ENCODE assay signal across 8 cellular contexts in genomic region chr22:31055322-31056159, GRCh38. TPM values are rescaled to one million over a fixed set of nuclear protein-coding genes. Genes with fewer than 3 reads are reported as not detected.
DNase-seq lines count a peak whose midpoint lies in the region; ATAC-seq and TF ChIP-seq lines count a peak whose summit lies in the region.

No MANE protein-coding gene starts in this region.

- no peak overlapping the region for H2BK15ac ChIP-seq in H9 (ENCODE audit: low read depth, low read length)

- H3K4me2 ChIP-seq in H9 (ENCODE audit: insufficient read depth, insufficient read length, low read length) (no peak overlapping the region), osteoblast (ENCODE audit: insufficient read depth, low read length) (peak overlapping the region; percentile 68)

- no peak overlapping the region for H3K4ac ChIP-seq in H9 (ENCODE audit: low read depth, low read length)

- H3K27me3 ChIP-seq in H9 (ENCODE audit: insufficient read depth, low read length) (no peaks in the 10 kb centered on the region), foreskin keratinocyte (no peaks in the 10 kb centered on the region), osteoblast (ENCODE audit: insufficient read depth, low read length) (no peaks in the 10 kb centered on the region)

- no peak overlapping the region for H3K23ac ChIP-seq in H9 (ENCODE audit: insufficient read length, low read depth, low read length)

- in situ Hi-C loops in SK-MEL-5 (cut with HindIII; ENCODE audit: low pct_unique_long_range_greater_than_20kb, low sequenced_read_pairs), result no loop called here

- no peak overlapping the region for H3T11ph ChIP-seq in H9 (ENCODE audit: low read length)

- H3K18ac ChIP-seq in H9 (ENCODE audit: insufficient read length, low read depth, low read length), result no peak overlapping the region

- H3K27ac Mint-ChIP-seq in H9, result peak overlapping the region in 1 of 3 experiments; percentile 16; a peak in 1 of 7 replicates
- H3K27ac Mint-ChIP-seq in stimulated activated effector memory CD8-positive, alpha-beta T cell treated with anti-CD3 and anti-CD28 coated beads, Interleukin-12 subunit alpha, Interleukin-12 subunit beta, amount 100 ng/mL, for 72 hours, result no peak overlapping the region

- no peak overlapping the region for H2AK5ac ChIP-seq in H9 (ENCODE audit: insufficient read length, low read length)

- H3K27ac ChIP-seq in H9 (ENCODE audit: insufficient read length, low read depth, low read length) (no peak overlapping the region), foreskin keratinocyte (peak overlapping the region; percentile 70), osteoblast (ENCODE audit: low read depth, low read length) (peak overlapping the region; percentile 82)

- no peak overlapping the region for H2BK20ac ChIP-seq in H9 (ENCODE audit: low read depth, low read length, poor library complexity, severe bottlenecking)

- no peak overlapping the region for H4K91ac ChIP-seq in H9 (ENCODE audit: insufficient read length, low read depth, low read length)

- WGBS in H9 (ENCODE audit: extremely low coverage, insufficient read length, low lambda C conversion rate), result no CpG with 5 or more reads among the region's 16 CpGs

- H3K9me3 Mint-ChIP-seq in H9, result no peaks in the 10 kb centered on the region
- H3K9me3 Mint-ChIP-seq in stimulated activated effector memory CD8-positive, alpha-beta T cell treated with anti-CD3 and anti-CD28 coated beads, Interleukin-12 subunit alpha, Interleukin-12 subunit beta, amount 100 ng/mL, for 72 hours, result no peaks in the 10 kb centered on the region

- peak overlapping the region in 1 of 2 experiments; percentile 44; a peak in 1 of 5 replicates for H3K4me3 Mint-ChIP-seq in H9
- H3K4me3 Mint-ChIP-seq in stimulated activated effector memory CD8-positive, alpha-beta T cell treated with anti-CD3 and anti-CD28 coated beads, Interleukin-12 subunit alpha, Interleukin-12 subunit beta, amount 100 ng/mL, for 72 hours, result no peak overlapping the region

- H3K79me2 ChIP-seq in H9 (ENCODE audit: insufficient read depth, low read length) (no peaks in the 10 kb centered on the region), osteoblast (ENCODE audit: insufficient read depth, low read length) (no peaks in the 10 kb centered on the region)

- H3K4me3 ChIP-seq in osteoblast (ENCODE audit: insufficient read depth, low read length), result no peak overlapping the region

- H3K36me3 Mint-ChIP-seq in H9 (ENCODE audit: insufficient read depth in 1 of 3, low read depth in 3 of 3), result no peaks in the 10 kb centered on the region
- H3K36me3 Mint-ChIP-seq in stimulated activated effector memory CD8-positive, alpha-beta T cell treated with anti-CD3 and anti-CD28 coated beads, Interleukin-12 subunit alpha, Interleukin-12 subunit beta, amount 100 ng/mL, for 72 hours, result no peaks in the 10 kb centered on the region

- ATAC-seq in foreskin keratinocyte (peak; percentile 83), HG02973 (IDR thresholded peaks at IDR 0.05; ENCODE audit: unreplicated experiment) (no peak)
- no peak for ATAC-seq in stimulated activated effector memory CD8-positive, alpha-beta T cell treated with anti-CD3 and anti-CD28 coated beads, Interleukin-12 subunit alpha, Interleukin-12 subunit beta, amount 100 ng/mL, for 72 hours

- no peaks in the 10 kb centered on the region for H3K36me3 ChIP-seq in osteoblast (ENCODE audit: insufficient read depth, low read length)

- no peak overlapping the region for H4K5ac ChIP-seq in H9 (ENCODE audit: insufficient read length, low read depth, low read length)

- H3K56ac ChIP-seq in H9 (ENCODE audit: insufficient read length, low read depth, low read length), result no peak overlapping the region

- H4K20me1 ChIP-seq in H9 (ENCODE audit: control insufficient read depth, insufficient read depth, insufficient read length) (no peaks in the 10 kb centered on the region), osteoblast (ENCODE audit: insufficient read depth, low read length) (no peaks in the 10 kb centered on the region)

- H2AFZ ChIP-seq in H9 (ENCODE audit: low read length) (no peak overlapping the region), osteoblast (ENCODE audit: low read length) (peak overlapping the region; percentile 84)

- H2BK120ac ChIP-seq in H9 (ENCODE audit: low read depth, low read length, poor library complexity, severe bottlenecking), result no peak overlapping the region

- H3K4me1 Mint-ChIP-seq in H9, result peaks cover 9 to 19% of the 10 kb centered on the region in 2 experiments
- peaks cover 5% of the 10 kb centered on the region for H3K4me1 Mint-ChIP-seq in stimulated activated effector memory CD8-positive, alpha-beta T cell treated with anti-CD3 and anti-CD28 coated beads, Interleukin-12 subunit alpha, Interleukin-12 subunit beta, amount 100 ng/mL, for 72 hours

- H3K14ac ChIP-seq in H9 (ENCODE audit: insufficient read depth, low read length), result no peak overlapping the region

- no peaks in the 10 kb centered on the region for H3K79me1 ChIP-seq in H9 (ENCODE audit: insufficient read depth, low read depth, low read length, poor library complexity, severe bottlenecking)

- DNase-seq in H9 (peak; percentile 45), SK-MEL-5 (ENCODE audit: low read depth, low spot score) (peak; percentile 68), foreskin keratinocyte (peak; percentile 91 to 93), osteoblast (ENCODE audit: insufficient read length, low spot score, missing footprints) (peak; percentile 96)
- DNase-seq in activated CD4-positive, CD25-positive, alpha-beta regulatory T cell treated with anti-CD3 and anti-CD28 coated beads, Interleukin-2, amount 50 U/mL, for 72 hours, result no peak
- DNase-seq in stimulated activated effector memory CD8-positive, alpha-beta T cell treated with anti-CD3 and anti-CD28 coated beads, Interleukin-12 subunit alpha, Interleukin-12 subunit beta, amount 100 ng/mL, for 72 hours (ENCODE audit: low spot score in 2 of 2), result no peak
- DNase-seq in effector CD4-positive, alpha-beta T cell, result no peak

- H4K8ac ChIP-seq in H9 (replicated peaks; ENCODE audit: insufficient read length, low read depth, low read length), result no peak overlapping the region

- TF ChIP-seq CTCF in H9 (conservative IDR thresholded peaks at IDR 0.05), result no peak
- TF ChIP-seq CTCF in foreskin keratinocyte (conservative IDR thresholded peaks at IDR 0.05), result no peak
- TF ChIP-seq CTCF in osteoblast (IDR thresholded peaks at IDR 0.05; ENCODE audit: extremely low read depth, low read depth, low read length), result no peak

- H3K27me3 Mint-ChIP-seq in H9 (ENCODE audit: low read depth), result no peaks in the 10 kb centered on the region

- no peaks in the 10 kb centered on the region for H3K23me2 ChIP-seq in H9 (ENCODE audit: insufficient read length, low read depth, low read length, poor library complexity, severe bottlenecking)

- no peak overlapping the region for H3K9ac ChIP-seq in H9 (ENCODE audit: extremely low read depth, insufficient read length, low read length)

- H3K9me3 ChIP-seq in H9 (ENCODE audit: control insufficient read depth, low read depth, low read length) (no peaks in the 10 kb centered on the region), osteoblast (ENCODE audit: low read depth, low read length) (no peaks in the 10 kb centered on the region)

- H3K4me1 ChIP-seq in H9 (ENCODE audit: insufficient read depth, low read length), result no peaks in the 10 kb centered on the region
- peaks cover 5% of the 10 kb centered on the region for H3K4me1 ChIP-seq in foreskin keratinocyte
- peaks cover 12% of the 10 kb centered on the region for H3K4me1 ChIP-seq in osteoblast (ENCODE audit: insufficient read depth, low read length)

- no peak overlapping the region for H2BK12ac ChIP-seq in H9 (ENCODE audit: insufficient read length, low read depth, low read length)

- H2BK5ac ChIP-seq in H9 (ENCODE audit: insufficient read length, low read length), result no peak overlapping the region

RNA-seq across cellular contexts. Expression of gene SMTN, which starts 25.6 kb away (rescaled TPM):
- 21.1 and 23.4 TPM in 2 replicates for total RNA-seq in H9 (2021)
- 10.1 and 11.4 TPM in 2 replicates for total RNA-seq in SK-MEL-5 (2014; rRNA removed; shearing (Covaris generic))
- polyA plus RNA-seq in SK-MEL-5 (2015; cell fraction: cytosol; rRNA removed), result 31.2 and 31.3 TPM in 2 replicates
- 91.6 and 101 TPM in 2 replicates for polyA plus RNA-seq in SK-MEL-5 (2015; cell fraction: nucleus; rRNA removed)
- 214 and 236 TPM in 2 replicates for total RNA-seq in foreskin keratinocyte
- polyA plus RNA-seq in foreskin keratinocyte, result 186 and 201 TPM in 2 replicates
- total RNA-seq in osteoblast, result 30.6 and 31.5 TPM in 2 replicates

RNA-seq across cellular contexts. Expression of gene SELENOM, which starts 51.8 kb away (rescaled TPM):
- 18.6 and 20.1 TPM in 2 replicates for total RNA-seq in H9 (2021)
- 2.0 and 3.0 TPM in 2 replicates for total RNA-seq in SK-MEL-5 (2014; rRNA removed; shearing (Covaris generic))
- 1.1 and 5.7 TPM in 2 replicates for polyA plus RNA-seq in SK-MEL-5 (2015; cell fraction: cytosol; rRNA removed)
- not detected in 2 replicates for polyA plus RNA-seq in SK-MEL-5 (2015; cell fraction: nucleus; rRNA removed)
- total RNA-seq in foreskin keratinocyte, result 5.7 and 15.5 TPM in 2 replicates
- 10.7 and 32.2 TPM in 2 replicates for polyA plus RNA-seq in foreskin keratinocyte
- total RNA-seq in osteoblast, result 140 and 157 TPM in 2 replicates

Comparison
In these comparisons a context has a peak if more than half of its experiments do, and no peak if none do; other contexts are left out.
1. DNase-seq: peak in H9 (single experiment), SK-MEL-5 (single experiment), foreskin keratinocyte (2 of 2) and osteoblast (single experiment); none in activated CD4-positive, CD25-positive, alpha-beta regulatory T cell treated with anti-CD3 and anti-CD28 coated beads, Interleukin-2, amount 50 U/mL, for 72 hours (single experiment), stimulated activated effector memory CD8-positive, alpha-beta T cell treated with anti-CD3 and anti-CD28 coated beads, Interleukin-12 subunit alpha, Interleukin-12 subunit beta, amount 100 ng/mL, for 72 hours (0 of 2) and effector CD4-positive, alpha-beta T cell (single experiment).